18 cellular contexts compared by ENCODE assay signal in genomic region chr1:177278626-177279390, GRCh38.
A peak's percentile ranks its signal among the peaks of the same experiment; 100 is the strongest.
DNase-seq lines count a peak whose midpoint lies in the region; ATAC-seq and TF ChIP-seq lines count a peak whose summit lies in the region.
"Had no signal": no experiment of that assay in that cellular context is flagged by ENCODE, and none has a peak within 500 bp of the region (broad histone marks: within the 10 kb centered on the region; RNA-seq: fewer than 3 reads in every experiment).

No MANE protein-coding gene starts in this region.

- no peaks in the 10 kb centered on the region for H3K4me1 Mint-ChIP-seq in endodermal cell
- H3K4me1 Mint-ChIP-seq in naive thymus-derived CD8-positive, alpha-beta T cell: no peaks in the 10 kb centered on the region
- H3K4me1 Mint-ChIP-seq: CD8-positive, alpha-beta memory T cell had no signal

- H2BK5ac ChIP-seq in mesendoderm (ENCODE audit: low read length): no peak overlapping the region

- whole genome bisulfite sequencing in GM23248 (ENCODE audit: low coverage in 1 of 2, low lambda C conversion rate in 2 of 2, missing lambda C conversion rate in 2 of 2), 2 experiments: 85 to 90% methylated on average over 10 of the region's 10 CpGs
- whole genome bisulfite sequencing in endodermal cell (ENCODE audit: insufficient coverage in 1 of 2, insufficient read length in 1 of 2), 2 experiments: 87 to 96% methylated on average over 5 to 10 of the region's 10 CpGs
- no CpG with 5 or more reads among the region's 10 CpGs for WGBS in mesendoderm (ENCODE audit: extremely low coverage, insufficient coverage, low lambda C conversion rate)

- no peak overlapping the region for H3K4me2 ChIP-seq in GM23248 (ENCODE audit: unreplicated experiment)
- H3K4me2 ChIP-seq in mesendoderm (ENCODE audit: low read length): no peak overlapping the region

- H3K36me3 Mint-ChIP-seq in endodermal cell (ENCODE audit: low read depth): no peaks in the 10 kb centered on the region
- no peaks in the 10 kb centered on the region for H3K36me3 Mint-ChIP-seq in naive thymus-derived CD8-positive, alpha-beta T cell
- H3K36me3 Mint-ChIP-seq: CD8-positive, alpha-beta memory T cell had no signal

- H3K4ac ChIP-seq in mesendoderm (ENCODE audit: low read depth, low read length): no peak overlapping the region

- H3K4me3 ChIP-seq in GM23248 (no peak overlapping the region), RWPE2 (ENCODE audit: severe bottlenecking) (no peak overlapping the region), endodermal cell (ENCODE audit: low read length) (no peak overlapping the region), mesendoderm (ENCODE audit: low read length) (no peak overlapping the region)
- H3K4me3 ChIP-seq: ascending aorta, esophagus squamous epithelium, uterus had no signal

- no peaks in the 10 kb centered on the region for H3K9me2 ChIP-seq in GM23248 (ENCODE audit: insufficient read depth)

- H4K20me1 ChIP-seq in GM23248 (ENCODE audit: insufficient read depth): no peaks in the 10 kb centered on the region

- no peak overlapping the region for H2AFZ ChIP-seq in GM23248

- H4K8ac ChIP-seq in mesendoderm (ENCODE audit: low read depth, low read length): no peak overlapping the region

- H3K27me3 Mint-ChIP-seq in endodermal cell (ENCODE audit: insufficient read depth): peaks cover 72% of the 10 kb centered on the region
- H3K27me3 Mint-ChIP-seq in naive thymus-derived CD8-positive, alpha-beta T cell: peaks cover 0 to 8% (median 0%) of the 10 kb centered on the region in 5 donors
- H3K27me3 Mint-ChIP-seq: dendritic cell treated with granulocyte-macrophage colony-stimulating factor and Interleukin-4, amounts not matched to agents 40 ng/mL and 50 ng/mL, for 4 days had no signal

- H3K23ac ChIP-seq in mesendoderm (ENCODE audit: low read length): no peak overlapping the region

- H3K36me3 ChIP-seq in GM23248 (ENCODE audit: low read depth) (no peaks in the 10 kb centered on the region), RWPE2 (ENCODE audit: low read depth) (no peaks in the 10 kb centered on the region), endodermal cell (ENCODE audit: control insufficient read depth, insufficient read depth, low read length) (no peaks in the 10 kb centered on the region), mesendoderm (ENCODE audit: control insufficient read depth, insufficient read depth, low read length) (no peaks in the 10 kb centered on the region)
- H3K36me3 ChIP-seq: ascending aorta, esophagus squamous epithelium, uterus had no signal

- H3K56ac ChIP-seq in mesendoderm (ENCODE audit: low read length): no peak overlapping the region

- in situ Hi-C loops in GM23248 (cut with MboI): no loop called here

- H2BK120ac ChIP-seq in mesendoderm (ENCODE audit: low read depth, low read length): no peak overlapping the region

- H3K27ac ChIP-seq in GM23248 (no peak overlapping the region), RWPE2 (ENCODE audit: poor library complexity, severe bottlenecking) (no peak overlapping the region), endodermal cell (ENCODE audit: low read depth, low read length) (no peak overlapping the region), mesendoderm (ENCODE audit: low read depth, low read length) (no peak overlapping the region)
- H3K27ac ChIP-seq: ascending aorta, esophagus squamous epithelium, uterus had no signal

- H3K79me1 ChIP-seq in mesendoderm (ENCODE audit: low read length): no peaks in the 10 kb centered on the region

- H3F3A ChIP-seq in GM23248 (ENCODE audit: insufficient read depth): peaks cover 15% of the 10 kb centered on the region

- no peak overlapping the region for H4K5ac ChIP-seq in mesendoderm (ENCODE audit: low read length)

- no peak overlapping the region for H3K4me3 Mint-ChIP-seq in endodermal cell
- H3K4me3 Mint-ChIP-seq in naive thymus-derived CD8-positive, alpha-beta T cell: no peak overlapping the region
- H3K4me3 Mint-ChIP-seq: CD8-positive, alpha-beta memory T cell; dendritic cell treated with granulocyte-macrophage colony-stimulating factor and Interleukin-4, amounts not matched to agents 40 ng/mL and 50 ng/mL, for 4 days had no signal

- H3K79me2 ChIP-seq in GM23248 (ENCODE audit: insufficient read depth): no peaks in the 10 kb centered on the region
- H3K79me2 ChIP-seq in mesendoderm (ENCODE audit: control insufficient read depth, insufficient read depth, low read length): no peaks in the 10 kb centered on the region

- no peaks in the 10 kb centered on the region for H3K9me3 Mint-ChIP-seq in endodermal cell
- H3K9me3 Mint-ChIP-seq in naive thymus-derived CD8-positive, alpha-beta T cell: peaks cover 0 to 11% (median 2%) of the 10 kb centered on the region in 9 donors
- H3K9me3 Mint-ChIP-seq: dendritic cell treated with granulocyte-macrophage colony-stimulating factor and Interleukin-4, amounts not matched to agents 40 ng/mL and 50 ng/mL, for 4 days had no signal

- no peak overlapping the region for H3K27ac Mint-ChIP-seq in endodermal cell
- H3K27ac Mint-ChIP-seq in naive thymus-derived CD8-positive, alpha-beta T cell: no peak overlapping the region
- H3K27ac Mint-ChIP-seq: CD8-positive, alpha-beta memory T cell; dendritic cell treated with granulocyte-macrophage colony-stimulating factor and Interleukin-4, amounts not matched to agents 40 ng/mL and 50 ng/mL, for 4 days had no signal

- TF ChIP-seq CTCF in RWPE2 (IDR thresholded peaks at IDR 0.05; ENCODE audit: poor library complexity, severe bottlenecking) (no peak), endodermal cell (conservative IDR thresholded peaks at IDR 0.05) (peak; percentile 25)

- H3K18ac ChIP-seq in mesendoderm (ENCODE audit: low read length): no peak overlapping the region

- peak; percentile 62 for ATAC-seq in RWPE2 (ENCODE audit: low read depth)
- no peak for ATAC-seq in naive thymus-derived CD8-positive, alpha-beta T cell
- ATAC-seq: HepG2 had no signal

- no peak overlapping the region for H2AK5ac ChIP-seq in mesendoderm (ENCODE audit: low read length)

- H3K4me1 ChIP-seq in GM23248 (ENCODE audit: insufficient read depth) (peaks cover 15% of the 10 kb centered on the region), RWPE2 (ENCODE audit: insufficient read depth, poor library complexity, severe bottlenecking) (peaks cover 19% of the 10 kb centered on the region), endodermal cell (ENCODE audit: control insufficient read depth, insufficient read depth, low read length) (no peaks in the 10 kb centered on the region), mesendoderm (ENCODE audit: control insufficient read depth, low read depth, low read length) (no peaks in the 10 kb centered on the region)

- POLR2A ChIA-PET in naive thymus-derived CD8-positive, alpha-beta T cell (lab: Charles Lee): no interaction called here

- DNase-seq in GM23248 (peak; percentile 55), RWPE2 (ENCODE audit: low spot score) (no peak), endodermal cell (peak; percentile 50), mesendoderm (peak; percentile 32), DMS79 (lab: John Stamatoyannopoulos, UW) (no peak), cerebellar cortex (ENCODE audit: low spot score) (no peak), activated gamma-delta T cell (lab: John Stamatoyannopoulos, UW) (no peak)
- no peak for DNase-seq in naive thymus-derived CD8-positive, alpha-beta T cell
- DNase-seq: CD8-positive, alpha-beta memory T cell; esophagus squamous epithelium; kidney; NCI-H2029 treated with DMSO at 0.1 percent for 48 hours; right cardiac atrium; T-helper 2 cell had no signal

- no peak overlapping the region for H3K9ac ChIP-seq in GM23248
- no peak overlapping the region for H3K9ac ChIP-seq in endodermal cell (ENCODE audit: extremely low read depth, low read length, poor library complexity, severe bottlenecking)
- no peak overlapping the region for H3K9ac ChIP-seq in mesendoderm (ENCODE audit: low read length)

- no peaks in the 10 kb centered on the region for H3K27me3 ChIP-seq in GM23248 (replicated peaks; ENCODE audit: insufficient read depth)
- H3K27me3 ChIP-seq in RWPE2 (ENCODE audit: insufficient read depth, poor library complexity, severe bottlenecking): no peaks in the 10 kb centered on the region
- peaks cover 52% of the 10 kb centered on the region for H3K27me3 ChIP-seq in endodermal cell (ENCODE audit: control insufficient read depth, insufficient read depth, low read length, poor library complexity, severe bottlenecking)
- no peaks in the 10 kb centered on the region for H3K27me3 ChIP-seq in mesendoderm (ENCODE audit: insufficient read depth, low read length, poor library complexity)
- H3K27me3 ChIP-seq: ascending aorta, esophagus squamous epithelium, uterus had no signal

- H3K9me3 ChIP-seq in GM23248 (ENCODE audit: low read depth): no peaks in the 10 kb centered on the region
- H3K9me3 ChIP-seq in RWPE2 (ENCODE audit: severe bottlenecking): no peaks in the 10 kb centered on the region
- no peaks in the 10 kb centered on the region for H3K9me3 ChIP-seq in endodermal cell (ENCODE audit: control insufficient read depth, low read length)
- H3K9me3 ChIP-seq: ascending aorta, esophagus squamous epithelium, uterus had no signal

- H2BK15ac ChIP-seq in mesendoderm (replicated peaks; ENCODE audit: low read depth): no peak overlapping the region

Comparison
In these comparisons a context has a peak if more than half of its experiments do, and no peak if none do; other contexts are left out.
1. DNase-seq: peak in GM23248 (single experiment), endodermal cell (single experiment) and mesendoderm (single experiment); none in RWPE2 (single experiment), DMS79 (single experiment), naive thymus-derived CD8-positive, alpha-beta T cell (0 of 10), cerebellar cortex (single experiment) and activated gamma-delta T cell (single experiment).